ENCODE assay signal across 2 cellular contexts in genomic region chr1:81695741-81696140, GRCh38.
TF ChIP-seq lines count a peak whose summit lies in the region.

No MANE protein-coding gene starts in this region.

TF ChIP-seq in SK-N-SH treated with all-trans-retinoic acid at 6 μM for 48 hours, 23 proteins besides CTCF, POLR2A, EP300 and RAD21 (continued from another document):
- no peak for TF ChIP-seq ZC3H10 (CRISPR knock-in tag; IDR thresholded peaks at IDR 0.05)
- TF ChIP-seq TSHZ2 (CRISPR knock-in tag; IDR thresholded peaks at IDR 0.05), result no peak
- TF ChIP-seq PATZ1 (CRISPR knock-in tag; IDR thresholded peaks at IDR 0.05; ENCODE audit: borderline replicate concordance), result no peak
- no peak for TF ChIP-seq TOX (CRISPR knock-in tag; IDR thresholded peaks at IDR 0.05; ENCODE audit: borderline replicate concordance)
TF ChIP-seq in SK-N-SH treated with all-trans-retinoic acid at 6 μM for 48 hours: peak in this region for 0.

TF ChIP-seq in WTC11, 78 proteins besides CTCF, POLR2A, EP300 and RAD21 (continued from another document):
- TF ChIP-seq STAT6 (CRISPR knock-in tag; conservative IDR thresholded peaks at IDR 0.05; ENCODE audit: low read depth) (no peak), CBFB (CRISPR knock-in tag; IDR thresholded peaks at IDR 0.05; ENCODE audit: low read depth) (no peak), GRHL2 (CRISPR knock-in tag; IDR thresholded peaks at IDR 0.05; ENCODE audit: insufficient replicate concordance, severe bottlenecking) (no peak), GTF2I (CRISPR knock-in tag; conservative IDR thresholded peaks at IDR 0.05) (no peak)
